Comparison of ENCODE assay signal across 8 cellular contexts in genomic region chr15:98850991-98851776, GRCh38.
A peak's percentile ranks its signal among the peaks of the same experiment; 100 is the strongest.
DNase-seq lines count a peak whose midpoint lies in the region; ATAC-seq and TF ChIP-seq lines count a peak whose summit lies in the region.

No MANE protein-coding gene starts in this region.

- H3K9me3 ChIP-seq in BE2C (no peaks in the 10 kb centered on the region), OCI-LY3 (ENCODE audit: insufficient read depth, low read length) (no peaks in the 10 kb centered on the region), esophagus squamous epithelium (no peaks in the 10 kb centered on the region)

- peaks cover 6% of the 10 kb centered on the region for H3K36me3 Mint-ChIP-seq in activated T-cell treated with anti-CD3 and anti-CD28 coated beads, Interleukin-2, amount 50 U/mL, for 24 hours (ENCODE audit: low read depth)
- H3K36me3 Mint-ChIP-seq in naive B cell, result no peaks in the 10 kb centered on the region
- no peaks in the 10 kb centered on the region for H3K36me3 Mint-ChIP-seq in stimulated activated naive CD8-positive, alpha-beta T cell treated with anti-CD3 and anti-CD28 coated beads, Interleukin-15, Interleukin-2, amounts not matched to agents 100 ng/mL and 50 ng/mL, for 24 hours (ENCODE audit: low read depth)

- H4K20me1 ChIP-seq in OCI-LY3 (ENCODE audit: insufficient read depth, low read length), result peaks cover 23% of the 10 kb centered on the region

- peaks cover 53% of the 10 kb centered on the region for H3K4me1 Mint-ChIP-seq in activated T-cell treated with anti-CD3 and anti-CD28 coated beads, Interleukin-2, amount 50 U/mL, for 24 hours (ENCODE audit: low read depth)
- H3K4me1 Mint-ChIP-seq in naive B cell, result peaks cover 38 to 44% (median 41%) of the 10 kb centered on the region in 3 donors
- H3K4me1 Mint-ChIP-seq in stimulated activated naive CD8-positive, alpha-beta T cell treated with anti-CD3 and anti-CD28 coated beads, Interleukin-15, Interleukin-2, amounts not matched to agents 100 ng/mL and 50 ng/mL, for 24 hours (ENCODE audit: low read depth), result peaks cover 48% of the 10 kb centered on the region

- H3K4me1 ChIP-seq in BE2C (peaks cover 41% of the 10 kb centered on the region), OCI-LY3 (ENCODE audit: low read length) (peaks cover 37% of the 10 kb centered on the region), esophagus squamous epithelium (peaks cover 31 to 72% (median 48%) of the 10 kb centered on the region in 3 donors)

- H3K4me2 ChIP-seq in OCI-LY3 (ENCODE audit: low read length), result peak overlapping the region; percentile 93

- H3K9me3 Mint-ChIP-seq in activated T-cell treated with anti-CD3 and anti-CD28 coated beads, Interleukin-2, amount 50 U/mL, for 24 hours, result no peaks in the 10 kb centered on the region
- H3K9me3 Mint-ChIP-seq in naive B cell, result no peaks in the 10 kb centered on the region
- H3K9me3 Mint-ChIP-seq in stimulated activated naive CD8-positive, alpha-beta T cell treated with anti-CD3 and anti-CD28 coated beads, Interleukin-15, Interleukin-2, amounts not matched to agents 100 ng/mL and 50 ng/mL, for 24 hours, result no peaks in the 10 kb centered on the region

- TF ChIP-seq POLR2A in esophagus squamous epithelium (IDR thresholded peaks at IDR 0.05), result no peak

- H3K27me3 ChIP-seq in BE2C (no peaks in the 10 kb centered on the region), OCI-LY3 (ENCODE audit: low read depth, low read length) (peaks cover 5% of the 10 kb centered on the region; the same call in 1 of the 2 replicates), esophagus squamous epithelium (no peaks in the 10 kb centered on the region)

- TF ChIP-seq CTCF in BE2C (IDR thresholded peaks at IDR 0.05; ENCODE audit: low read depth, low read length) (peak; percentile 82), OCI-LY3 (IDR thresholded peaks at IDR 0.05; ENCODE audit: low read depth, low read length) (peak; percentile 84), esophagus squamous epithelium (IDR thresholded peaks at IDR 0.05) (peak in 5 of 6 experiments; percentile 68 to 83 (median 74))

- peak overlapping the region; percentile 86 for H3K4me3 Mint-ChIP-seq in activated T-cell treated with anti-CD3 and anti-CD28 coated beads, Interleukin-2, amount 50 U/mL, for 24 hours
- H3K4me3 Mint-ChIP-seq in naive B cell, result peak overlapping the region; percentile 85 to 99 (median 97)
- peak overlapping the region; percentile 94 for H3K4me3 Mint-ChIP-seq in stimulated activated naive CD8-positive, alpha-beta T cell treated with anti-CD3 and anti-CD28 coated beads, Interleukin-15, Interleukin-2, amounts not matched to agents 100 ng/mL and 50 ng/mL, for 24 hours

- H3K27ac Mint-ChIP-seq in activated T-cell treated with anti-CD3 and anti-CD28 coated beads, Interleukin-2, amount 50 U/mL, for 24 hours, result peak overlapping the region; percentile 94
- H3K27ac Mint-ChIP-seq in naive B cell, result peak overlapping the region; percentile 87 to 97 (median 92)
- H3K27ac Mint-ChIP-seq in stimulated activated naive CD8-positive, alpha-beta T cell treated with anti-CD3 and anti-CD28 coated beads, Interleukin-15, Interleukin-2, amounts not matched to agents 100 ng/mL and 50 ng/mL, for 24 hours, result peak overlapping the region; percentile 88

- DNase-seq in BE2C (peak; percentile 83), HPDE6-E6E7 (ENCODE audit: extremely low spot score) (peak; percentile 72), esophagus squamous epithelium (lab: John Stamatoyannopoulos, UW) (peak; percentile 10), naive B cell (peak; percentile 55)
- peak; percentile 69 for DNase-seq in activated T-cell treated with anti-CD3 and anti-CD28 coated beads, Interleukin-2, amount 50 U/mL, for 24 hours

- intact Hi-C loops in esophagus squamous epithelium (cut with DNase I), result no loop called here

- H3K27ac ChIP-seq in OCI-LY3 (ENCODE audit: low read length), result no peak overlapping the region
- peak overlapping the region; percentile 82 to 90 (median 88) for H3K27ac ChIP-seq in esophagus squamous epithelium

- H3K4me3 ChIP-seq in BE2C (ENCODE audit: low read depth, low read length), result peak overlapping the region; percentile 72
- peak overlapping the region; percentile 82 for H3K4me3 ChIP-seq in OCI-LY3 (ENCODE audit: low read length)
- H3K4me3 ChIP-seq in esophagus squamous epithelium, result peak overlapping the region in 3 of 4 donors; percentile 57 to 76 (median 60)

- peak; percentile 29 for ATAC-seq in GM19372 (IDR thresholded peaks at IDR 0.05; ENCODE audit: low read depth, unreplicated experiment)
- ATAC-seq in naive B cell (ENCODE audit: low read depth in 2 of 2), result peak; percentile 46 to 54

- no peaks in the 10 kb centered on the region for H3K36me3 ChIP-seq in BE2C
- no peaks in the 10 kb centered on the region for H3K36me3 ChIP-seq in OCI-LY3 (replicated peaks; ENCODE audit: low read depth, low read length)
- H3K36me3 ChIP-seq in esophagus squamous epithelium, result no peaks in the 10 kb centered on the region

- 8 to 16% methylated on average over 8 to 14 of the region's 15 CpGs for WGBS in esophagus squamous epithelium, 2 donors

- peaks cover 14% of the 10 kb centered on the region; the same call in 1 of the 2 replicates for H3K79me2 ChIP-seq in OCI-LY3 (ENCODE audit: low read length)

- H3K9ac ChIP-seq in OCI-LY3 (ENCODE audit: low read length), result peak overlapping the region; percentile 15; the same call in 1 of the 2 replicates

- 0 out of 2 replicates have a peak overlapping the region, but pooled peaks have one; percentile 38 for H2AFZ ChIP-seq in OCI-LY3 (ENCODE audit: low read depth, low read length)

- H3K27me3 Mint-ChIP-seq in activated T-cell treated with anti-CD3 and anti-CD28 coated beads, Interleukin-2, amount 50 U/mL, for 24 hours, result no peaks in the 10 kb centered on the region
- no peaks in the 10 kb centered on the region for H3K27me3 Mint-ChIP-seq in naive B cell
- H3K27me3 Mint-ChIP-seq in stimulated activated naive CD8-positive, alpha-beta T cell treated with anti-CD3 and anti-CD28 coated beads, Interleukin-15, Interleukin-2, amounts not matched to agents 100 ng/mL and 50 ng/mL, for 24 hours, result no peaks in the 10 kb centered on the region

Comparison
In these comparisons a context has a peak if more than half of its experiments do, and no peak if none do; other contexts are left out.
1. DNase-seq: peak in every context shown above with its lines; median percentile 83 in BE2C; 72 in HPDE6-E6E7; 69 in activated T-cell treated with anti-CD3 and anti-CD28 coated beads, Interleukin-2, amount 50 U/mL, for 24 hours; 55 in naive B cell; 10 in esophagus squamous epithelium.